13 cellular contexts compared by ENCODE assay signal in genomic region chr3:37197810-37198371, GRCh38. TPM values are rescaled to one million over a fixed set of nuclear protein-coding genes. Genes with fewer than 3 reads are reported as not detected.
DNase-seq lines count a peak whose midpoint lies in the region; TF ChIP-seq lines count a peak whose summit lies in the region.
"Had no signal": no experiment of that assay in that cellular context is flagged by ENCODE, and none has a peak within 500 bp of the region (broad histone marks: within the 10 kb centered on the region; RNA-seq: fewer than 3 reads in every experiment).

No MANE protein-coding gene starts in this region.

- H3K4me3 ChIP-seq in epithelial cell of esophagus (ENCODE audit: low read length) (no peak overlapping the region), neuronal stem cell (ENCODE audit: low read length in 2 of 2) (no peak overlapping the region)

- no peaks in the 10 kb centered on the region for H3K27me3 ChIP-seq in neuronal stem cell (ENCODE audit: control insufficient read depth in 3 of 3, insufficient read depth in 3 of 3, low read depth in 1 of 3, low read length in 3 of 3)
- H3K27me3 ChIP-seq: neutrophil had no signal

- H3K4me2 ChIP-seq in neuronal stem cell (ENCODE audit: insufficient read depth, low read length, poor library complexity, severe bottlenecking) = no peak overlapping the region

- no peak overlapping the region for H3K14ac ChIP-seq in neuronal stem cell (ENCODE audit: low read length)

- H3K79me1 ChIP-seq in neuronal stem cell (ENCODE audit: low read depth, low read length) = no peaks in the 10 kb centered on the region

- no peak overlapping the region for H3K27ac Mint-ChIP-seq in activated CD4-positive, alpha-beta memory T cell treated with anti-CD3 and anti-CD28 coated beads for 36 hours
- H3K27ac Mint-ChIP-seq in immature natural killer cell = peak overlapping the region in 2 of 6 donors; percentile 55 to 66
- H3K27ac Mint-ChIP-seq: activated naive CD8-positive, alpha-beta T cell had no signal

- intact Hi-C loops in activated CD4-positive, alpha-beta memory T cell treated with anti-CD3 and anti-CD28 coated beads for 36 hours (cut with micrococcal nuclease) = no loop called here

- POLR2A ChIA-PET in activated CD4-positive, alpha-beta memory T cell treated with anti-CD3 and anti-CD28 coated beads for 36 hours (lab: Charles Lee) = no interaction called here

- no peak overlapping the region for H2BK12ac ChIP-seq in neuronal stem cell (ENCODE audit: low read length)

- H3K4me1 Mint-ChIP-seq in activated CD4-positive, alpha-beta memory T cell treated with anti-CD3 and anti-CD28 coated beads for 36 hours (ENCODE audit: low read depth) = no peaks in the 10 kb centered on the region
- peaks cover 4 to 5% of the 10 kb centered on the region in 2 donors for H3K4me1 Mint-ChIP-seq in immature natural killer cell
- H3K4me1 Mint-ChIP-seq: CD14-positive monocyte had no signal

- peak overlapping the region; percentile 54 for H2AFZ ChIP-seq in neuronal stem cell (ENCODE audit: low read length)

- no peak overlapping the region for H2BK5ac ChIP-seq in neuronal stem cell (ENCODE audit: low read length)

- no peak overlapping the region for H3K9ac ChIP-seq in neuronal stem cell (ENCODE audit: low read depth, low read length, poor library complexity)

- H3K36me3 ChIP-seq in neuronal stem cell (replicated peaks in 1 of 2; ENCODE audit: control insufficient read depth in 2 of 2, insufficient read depth in 2 of 2, low read length in 2 of 2) = no peaks in the 10 kb centered on the region
- H3K36me3 ChIP-seq: neutrophil had no signal

- DNase-seq in Caki2 (ENCODE audit: low read depth) (peak; percentile 30), M059J (ENCODE audit: low read depth) (peak; percentile 92), epithelial cell of esophagus (ENCODE audit: low read depth) (peak; percentile 90), neuronal stem cell (ENCODE audit: low spot score) (no peak), NCI-H2029 (lab: John Stamatoyannopoulos, UW) (no peak), D341Med (ENCODE audit: low spot score) (no peak), immature natural killer cell (no peak)
- no peak for DNase-seq in activated CD4-positive, alpha-beta memory T cell treated with anti-CD3 and anti-CD28 coated beads for 36 hours
- DNase-seq: NCI-H1694; stimulated activated CD4-positive, alpha-beta T cell treated with anti-CD3 and anti-CD28 coated beads, Interleukin-4, amount 100 ng/mL, for 1 hour had no signal

- peak overlapping the region; percentile 30 for H3K27ac ChIP-seq in neuronal stem cell (replicated peaks; ENCODE audit: low read length)
- H3K27ac ChIP-seq: neutrophil had no signal

- peaks cover 0 to 2% of the 10 kb centered on the region in 2 donors for H3K4me1 ChIP-seq in neuronal stem cell (ENCODE audit: control insufficient read depth in 2 of 2, insufficient read depth in 1 of 2, low read depth in 1 of 2, low read length in 2 of 2)

- H3K4me3 Mint-ChIP-seq in activated CD4-positive, alpha-beta memory T cell treated with anti-CD3 and anti-CD28 coated beads for 36 hours = no peak overlapping the region
- no peak overlapping the region for H3K4me3 Mint-ChIP-seq in immature natural killer cell
- H3K4me3 Mint-ChIP-seq: activated naive CD8-positive, alpha-beta T cell; CD14-positive monocyte had no signal

- no peaks in the 10 kb centered on the region for H3K9me3 Mint-ChIP-seq in activated CD4-positive, alpha-beta memory T cell treated with anti-CD3 and anti-CD28 coated beads for 36 hours
- no peaks in the 10 kb centered on the region for H3K9me3 Mint-ChIP-seq in immature natural killer cell

- H3K23ac ChIP-seq in neuronal stem cell (ENCODE audit: low read depth, low read length, poor library complexity) = no peak overlapping the region

- no peaks in the 10 kb centered on the region for H3K27me3 Mint-ChIP-seq in activated CD4-positive, alpha-beta memory T cell treated with anti-CD3 and anti-CD28 coated beads for 36 hours
- peaks cover 0 to 4% (median 0%) of the 10 kb centered on the region in 3 donors for H3K27me3 Mint-ChIP-seq in immature natural killer cell (ENCODE audit: low read depth in 3 of 3)
- H3K27me3 Mint-ChIP-seq: activated naive CD8-positive, alpha-beta T cell had no signal

- no peak overlapping the region for H2BK15ac ChIP-seq in neuronal stem cell (ENCODE audit: low read length)

- H2BK120ac ChIP-seq in neuronal stem cell (ENCODE audit: low read depth, low read length) = no peak overlapping the region

- no peaks in the 10 kb centered on the region for H3K36me3 Mint-ChIP-seq in activated CD4-positive, alpha-beta memory T cell treated with anti-CD3 and anti-CD28 coated beads for 36 hours
- H3K36me3 Mint-ChIP-seq in immature natural killer cell = peaks cover 0 to 4% (median 0%) of the 10 kb centered on the region in 3 donors
- H3K36me3 Mint-ChIP-seq: CD14-positive monocyte had no signal

- H3K9me3 ChIP-seq in neuronal stem cell (replicated peaks in 1 of 2; ENCODE audit: control insufficient read depth in 2 of 2, insufficient read depth in 1 of 2, low read depth in 1 of 2, low read length in 2 of 2) = peaks cover 0 to 3% of the 10 kb centered on the region in 2 donors
- H3K9me3 ChIP-seq: neutrophil had no signal

- no peak overlapping the region for H2AK5ac ChIP-seq in neuronal stem cell (ENCODE audit: low read depth, low read length)

- in situ Hi-C loops in Caki2 (cut with HindIII; ENCODE audit: low pct_unique_long_range_greater_than_20kb, low sequenced_read_pairs) = no loop called here

- no peak overlapping the region for H3K18ac ChIP-seq in neuronal stem cell (ENCODE audit: low read length)

- no peak overlapping the region for H3K4ac ChIP-seq in neuronal stem cell (ENCODE audit: low read length)

- no peak overlapping the region for H4K8ac ChIP-seq in neuronal stem cell (ENCODE audit: low read depth, low read length)

- no CpG with 5 or more reads among the region's 2 CpGs for WGBS in neuronal stem cell (ENCODE audit: extremely low coverage in 2 of 2, insufficient read length in 2 of 2, insufficient replicate concordance in 1 of 2), 2 donors

- TF ChIP-seq CTCF in epithelial cell of esophagus (IDR thresholded peaks at IDR 0.05; ENCODE audit: insufficient read depth, low read depth, low read length, missing control alignments) = no peak

- CTCF ChIA-PET in activated CD4-positive, alpha-beta memory T cell treated with anti-CD3 and anti-CD28 coated beads for 36 hours (lab: Charles Lee) = no interaction called here

- no peak overlapping the region for H4K91ac ChIP-seq in neuronal stem cell (ENCODE audit: low read depth, low read length, poor library complexity)

RNA-seq across cellular contexts. Expression of gene LRRFIP2, which starts 23.5 kb away (rescaled TPM):
- total RNA-seq in Caki2 (2014; rRNA removed; shearing (Covaris generic); ENCODE audit: low replicate concordance) = 16.2 and 16.9 TPM in 2 replicates
- 18.9 and 31.9 TPM in 2 replicates for total RNA-seq in M059J (2014; rRNA removed; shearing (Covaris generic))
- 24.2 TPM for polyA plus RNA-seq in neuronal stem cell (2013, experiment 1 of 2)
- polyA plus RNA-seq in neuronal stem cell (2013, experiment 2 of 2) = 26.6 TPM
- 10 to 100 TPM; 25.9 to 30.7 TPM for total RNA-seq in activated CD4-positive, alpha-beta memory T cell treated with anti-CD3 and anti-CD28 coated beads for 36 hours
- 10 to 100 TPM in 2 of 3 donors, 1 to 10 TPM in 1; 7.9 to 26.4 (median 14.3) TPM for polyA plus RNA-seq in immature natural killer cell

RNA-seq across cellular contexts. Expression of gene GOLGA4, which starts 45.2 kb away (rescaled TPM):
- total RNA-seq in Caki2 (2014; rRNA removed; shearing (Covaris generic); ENCODE audit: low replicate concordance) = 11.3 and 14.1 TPM in 2 replicates
- total RNA-seq in M059J (2014; rRNA removed; shearing (Covaris generic)) = 37.5 and 41.1 TPM in 2 replicates
- polyA plus RNA-seq in neuronal stem cell (2013, experiment 1 of 2) = 37.0 TPM
- 38.3 TPM for polyA plus RNA-seq in neuronal stem cell (2013, experiment 2 of 2)
- 10 to 100 TPM; 32.3 to 34.3 TPM for total RNA-seq in activated CD4-positive, alpha-beta memory T cell treated with anti-CD3 and anti-CD28 coated beads for 36 hours
- 10 to 100 TPM in 1 of 3 donors, 1 to 10 TPM in 2; 2.0 to 31.7 (median 4.8) TPM for polyA plus RNA-seq in immature natural killer cell

Comparison
In these comparisons a context has a peak if more than half of its experiments do, and no peak if none do; other contexts are left out.
1. DNase-seq: peak in Caki2 (single experiment), M059J (single experiment) and epithelial cell of esophagus (single experiment); none in neuronal stem cell (single experiment), NCI-H2029 (single experiment), D341Med (single experiment), activated CD4-positive, alpha-beta memory T cell treated with anti-CD3 and anti-CD28 coated beads for 36 hours (single experiment) and immature natural killer cell (0 of 3).